11 cellular contexts compared by ENCODE assay signal in genomic region chr11:117172678-117173421, GRCh38. TPM values are rescaled to one million over a fixed set of nuclear protein-coding genes. Genes with fewer than 3 reads are reported as not detected.
DNase-seq lines count a peak whose midpoint lies in the region; ATAC-seq and TF ChIP-seq lines count a peak whose summit lies in the region.
"Had no signal": no experiment of that assay in that cellular context is flagged by ENCODE, and none has a peak within 500 bp of the region (broad histone marks: within the 10 kb centered on the region; RNA-seq: fewer than 3 reads in every experiment).

No MANE protein-coding gene starts in this region.

- no peak for DNase-seq in H9
- DNase-seq in adipocyte (ENCODE audit: low read depth) = peak; percentile 49
- no peak for DNase-seq in left cardiac atrium
- no peak for DNase-seq in psoas muscle
- no peak for DNase-seq in NCI-H2196 treated with DMSO at 0.1 percent for 48 hours (lab: John Stamatoyannopoulos, UW; ENCODE audit: unreplicated experiment)
- no peak for DNase-seq in coronary artery (ENCODE audit: low spot score)
- no peak for DNase-seq in stimulated activated naive CD8-positive, alpha-beta T cell treated with anti-CD3 and anti-CD28 coated beads, Interleukin-15, Interleukin-2, amounts not matched to agents 100 U/mL and 50 U/mL, for 24 hours
- DNase-seq in RPMI8226 = no peak
- DNase-seq: DMS79, H7 had no signal

- H2BK20ac ChIP-seq in H9 (ENCODE audit: low read depth, low read length, poor library complexity, severe bottlenecking) = no peak overlapping the region

- H4K91ac ChIP-seq in H9 (ENCODE audit: insufficient read length, low read depth, low read length) = no peak overlapping the region

- no peaks in the 10 kb centered on the region for H3K9me3 ChIP-seq in H9 (ENCODE audit: control insufficient read depth, low read depth, low read length)
- H3K9me3 ChIP-seq in adipocyte (ENCODE audit: control insufficient read depth, low read length) = no peaks in the 10 kb centered on the region
- H3K9me3 ChIP-seq in psoas muscle = no peaks in the 10 kb centered on the region
- H3K9me3 ChIP-seq: vagina had no signal

- H3K27ac Mint-ChIP-seq in H9 = peak overlapping the region; percentile 46 to 94 (median 68); a peak in 4 of 7 replicates

- H3K27me3 Mint-ChIP-seq in H9 (ENCODE audit: low read depth) = no peaks in the 10 kb centered on the region

- intact Hi-C loops in left cardiac atrium (cut with DNase I) (no loop called here), psoas muscle (cut with DNase I) (no loop called here)

- no peak overlapping the region for H2BK120ac ChIP-seq in H9 (ENCODE audit: low read depth, low read length, poor library complexity, severe bottlenecking)

- no peak overlapping the region for H2BK5ac ChIP-seq in H9 (ENCODE audit: insufficient read length, low read length)

- H3K4me3 ChIP-seq in adipocyte (ENCODE audit: low read length) = no peak overlapping the region
- H3K4me3 ChIP-seq in psoas muscle = no peak overlapping the region
- no peak overlapping the region for H3K4me3 ChIP-seq in coronary artery
- H3K4me3 ChIP-seq: vagina had no signal

- no peak overlapping the region for H4K8ac ChIP-seq in H9 (replicated peaks; ENCODE audit: insufficient read length, low read depth, low read length)

- H3K4ac ChIP-seq in H9 (ENCODE audit: low read depth, low read length) = no peak overlapping the region

- peaks cover 6 to 50% (median 29%) of the 10 kb centered on the region in 3 experiments; a peak in 6 of 7 replicates for H3K36me3 Mint-ChIP-seq in H9 (ENCODE audit: insufficient read depth in 1 of 3, low read depth in 3 of 3)

- peaks cover 19 to 27% of the 10 kb centered on the region in 2 experiments for H3K4me1 Mint-ChIP-seq in H9

- H3K18ac ChIP-seq in H9 (ENCODE audit: insufficient read length, low read depth, low read length) = no peak overlapping the region

- H3K4me2 ChIP-seq in H9 (ENCODE audit: insufficient read depth, insufficient read length, low read length) = no peak overlapping the region

- no peak overlapping the region for H2BK15ac ChIP-seq in H9 (ENCODE audit: low read depth, low read length)

- H3K23me2 ChIP-seq in H9 (ENCODE audit: insufficient read length, low read depth, low read length, poor library complexity, severe bottlenecking) = no peaks in the 10 kb centered on the region

- no peak overlapping the region for H2AFZ ChIP-seq in H9 (ENCODE audit: low read length)

- H3K56ac ChIP-seq in H9 (ENCODE audit: insufficient read length, low read depth, low read length) = no peak overlapping the region

- H3K9ac ChIP-seq in H9 (ENCODE audit: extremely low read depth, insufficient read length, low read length) (no peak overlapping the region), adipocyte (ENCODE audit: low read length) (peak overlapping the region; percentile 7)

- no peak overlapping the region for H4K5ac ChIP-seq in H9 (ENCODE audit: insufficient read length, low read depth, low read length)

- H2BK12ac ChIP-seq in H9 (ENCODE audit: insufficient read length, low read depth, low read length) = no peak overlapping the region

- H3K4me1 ChIP-seq in H9 (ENCODE audit: insufficient read depth, low read length) (no peaks in the 10 kb centered on the region), adipocyte (ENCODE audit: control insufficient read depth, insufficient read depth, low read length) (peaks cover 56% of the 10 kb centered on the region), psoas muscle (peaks cover 42% of the 10 kb centered on the region)

- no CpG with 5 or more reads among the region's 14 CpGs for WGBS in H9 (ENCODE audit: extremely low coverage, insufficient read length, low lambda C conversion rate)
- WGBS in psoas muscle, 3 donors = 29 to 54% (median 38%) methylated on average over 14 of the region's 14 CpGs

- H2AK5ac ChIP-seq in H9 (ENCODE audit: insufficient read length, low read length) = no peak overlapping the region

- H3K27me3 ChIP-seq in H9 (ENCODE audit: insufficient read depth, low read length) (no peaks in the 10 kb centered on the region), adipocyte (replicated peaks; ENCODE audit: control insufficient read depth, insufficient read depth, low read length) (no peaks in the 10 kb centered on the region), psoas muscle (ENCODE audit: insufficient read depth in 3 of 3, low read length in 2 of 3) (no peaks in the 10 kb centered on the region)
- H3K27me3 ChIP-seq: vagina had no signal

- no peak overlapping the region for H3K14ac ChIP-seq in H9 (ENCODE audit: insufficient read depth, low read length)

- H3K9me3 Mint-ChIP-seq in H9 = no peaks in the 10 kb centered on the region

- H3K4me3 Mint-ChIP-seq in H9 = no peak overlapping the region

- H3K79me1 ChIP-seq in H9 (ENCODE audit: insufficient read depth, low read depth, low read length, poor library complexity, severe bottlenecking) = no peaks in the 10 kb centered on the region

- H3K27ac ChIP-seq in H9 (ENCODE audit: insufficient read length, low read depth, low read length) = no peak overlapping the region
- peak overlapping the region; percentile 69 for H3K27ac ChIP-seq in psoas muscle
- peak overlapping the region in 1 of 2 donors; percentile 52 for H3K27ac ChIP-seq in coronary artery
- H3K27ac ChIP-seq: vagina had no signal

- peaks cover 32% of the 10 kb centered on the region for H3K36me3 ChIP-seq in adipocyte (ENCODE audit: control insufficient read depth, insufficient read depth, low read length, severe bottlenecking)
- H3K36me3 ChIP-seq in psoas muscle (ENCODE audit: insufficient read depth in 1 of 2, low read depth in 1 of 2) = peaks cover 0 to 19% of the 10 kb centered on the region in 2 donors

- H4K20me1 ChIP-seq in H9 (ENCODE audit: control insufficient read depth, insufficient read depth, insufficient read length) = no peaks in the 10 kb centered on the region

- ATAC-seq in left cardiac atrium (peak; percentile 51 to 70), psoas muscle (peak in 3 of 4 donors; percentile 48 to 59 (median 56))
- no peak for ATAC-seq in stimulated activated naive CD8-positive, alpha-beta T cell treated with anti-CD3 and anti-CD28 coated beads, Interleukin-15, Interleukin-2, amounts not matched to agents 100 U/mL and 50 U/mL, for 24 hours

- TF ChIP-seq CTCF in H9 (conservative IDR thresholded peaks at IDR 0.05) = no peak
- TF ChIP-seq CTCF in psoas muscle (IDR thresholded peaks at IDR 0.05) = no peak
- no peak for TF ChIP-seq CTCF in coronary artery (IDR thresholded peaks at IDR 0.05)

- H3K23ac ChIP-seq in H9 (ENCODE audit: insufficient read length, low read depth, low read length) = no peak overlapping the region

- H3K79me2 ChIP-seq in H9 (ENCODE audit: insufficient read depth, low read length) = no peaks in the 10 kb centered on the region

- no peak overlapping the region for H3T11ph ChIP-seq in H9 (ENCODE audit: low read length)

RNA-seq across cellular contexts. Expression of gene SIDT2, which starts 5.7 kb away (rescaled TPM):
- total RNA-seq in H9 (2021) (18.3 and 20.9 TPM in 2 replicates), left cardiac atrium (10 to 100 TPM; 40.8 to 48.5 TPM), psoas muscle (10 to 100 TPM; 12.6 to 22.8 (median 19.9) TPM)
- polyA plus RNA-seq in psoas muscle = 10 to 100 TPM in 1 of 3 donors, 1 to 10 TPM in 2; 7.1 to 10.5 (median 7.3) TPM

RNA-seq across cellular contexts. Expression of gene TAGLN, which starts 26.3 kb away (rescaled TPM):
- 176 and 188 TPM in 2 replicates for total RNA-seq in H9 (2021)
- 1,000 to 10,000 TPM in 1 of 2 donors, 100 to 1,000 TPM in 1; 829 to 1,367 TPM for total RNA-seq in left cardiac atrium
- 10 to 100 TPM; 36.2 to 73.0 (median 51.7) TPM for total RNA-seq in psoas muscle
- 100 to 1,000 TPM in 2 of 3 donors, 10 to 100 TPM in 1; 86.5 to 140 (median 117) TPM for polyA plus RNA-seq in psoas muscle

RNA-seq across cellular contexts. Expression of gene PAFAH1B2, which starts 28.8 kb away (rescaled TPM):
- total RNA-seq in H9 (2021) (158 and 161 TPM in 2 replicates), left cardiac atrium (10 to 100 TPM; 46.2 to 62.5 TPM), psoas muscle (10 to 100 TPM; 30.8 to 46.3 (median 35.7) TPM)
- 10 to 100 TPM; 13.0 to 25.4 (median 17.4) TPM for polyA plus RNA-seq in psoas muscle

RNA-seq across cellular contexts. Expression of gene PCSK7, which starts 59.0 kb away (rescaled TPM):
- total RNA-seq in H9 (2021) (50.7 and 53.9 TPM in 2 replicates), left cardiac atrium (10 to 100 TPM; 29.2 to 42.5 TPM), psoas muscle (10 to 100 TPM; 15.8 to 23.6 (median 20.8) TPM)
- polyA plus RNA-seq in psoas muscle = 10 to 100 TPM in 2 of 3 donors, 1 to 10 TPM in 1; 9.9 to 17.5 (median 13.4) TPM

RNA-seq across cellular contexts. Expression of gene RNF214, which starts 59.6 kb away (rescaled TPM):
- total RNA-seq in H9 (2021) (25.4 and 26.0 TPM in 2 replicates), left cardiac atrium (10 to 100 TPM; 20.3 to 21.0 TPM), psoas muscle (10 to 100 TPM; 31.0 to 39.4 (median 34.7) TPM)
- polyA plus RNA-seq in psoas muscle = 10 to 100 TPM; 12.4 to 19.7 (median 16.8) TPM
